1 cellular context compared by ENCODE assay signal in genomic region chr7:155258233-155258575, GRCh38.
TF ChIP-seq lines count a peak whose summit lies in the region.

No MANE protein-coding gene starts in this region.

TF ChIP-seq in H1, 55 proteins besides CTCF, POLR2A, EP300 and RAD21 (continued from another document):
- no peak for TF ChIP-seq ASH2L (IDR thresholded peaks at IDR 0.05; ENCODE audit: low read length)
- no peak for TF ChIP-seq BACH1 (IDR thresholded peaks at IDR 0.05; ENCODE audit: low read length)
- no peak for TF ChIP-seq SP2 (IDR thresholded peaks at IDR 0.05; ENCODE audit: low read length)
- TF ChIP-seq JUND (IDR thresholded peaks at IDR 0.05; ENCODE audit: low read length) = no peak
- TF ChIP-seq JUN (IDR thresholded peaks at IDR 0.05; ENCODE audit: low read depth, low read length) = no peak
- no peak for TF ChIP-seq YY1 (IDR thresholded peaks at IDR 0.05; ENCODE audit: low read depth, low read length)
- TF ChIP-seq TBP (IDR thresholded peaks at IDR 0.05; ENCODE audit: low read depth, low read length) = no peak
- TF ChIP-seq SIRT6 (IDR thresholded peaks at IDR 0.05; ENCODE audit: low read length) = no peak
